34 cellular contexts compared by ENCODE assay signal in the genomic region with DNA sequence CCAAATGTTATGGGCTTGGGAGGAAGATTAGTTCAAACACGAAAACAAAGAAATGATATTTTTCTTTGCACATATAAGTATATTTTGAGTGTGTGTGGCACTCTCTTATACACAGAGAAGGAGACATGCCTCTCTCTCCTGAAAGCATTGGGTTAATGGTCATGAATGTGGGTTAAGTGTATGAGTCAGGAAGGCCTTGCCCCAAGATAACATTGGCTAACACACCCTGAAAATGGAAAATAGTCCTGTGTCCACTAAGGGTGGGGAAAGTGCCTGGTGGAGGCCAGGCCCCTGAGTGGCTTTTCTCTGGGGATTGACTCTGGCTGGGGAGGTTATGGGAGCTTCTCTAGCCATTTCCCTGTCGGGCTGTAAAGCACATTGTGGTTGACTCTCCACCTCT.
"Had no signal": no experiment of that assay in that cellular context is flagged by ENCODE, and none has a peak within 500 bp of the region (broad histone marks: within the 10 kb centered on the region; RNA-seq: fewer than 3 reads in every experiment).

No MANE protein-coding gene starts in this region.

- H3K4me1 Mint-ChIP-seq: activated B cell treated with CpG ODN at 0.5 μM for 24 hours; activated naive CD8-positive, alpha-beta T cell treated with anti-CD3 and anti-CD28 coated beads for 36 hours; activated T-helper 17 cell treated with anti-CD3 and anti-CD28 coated beads, Interleukin-2, amount 50 U/mL, for 72 hours had no signal

- DNase-seq: activated B cell treated with CpG ODN at 0.5 μM for 24 hours; activated CD4-positive, alpha-beta memory T cell treated with anti-CD3 and anti-CD28 coated beads for 36 hours; activated CD4-positive, alpha-beta T cell treated with anti-CD3 and anti-CD28 coated beads for 4 hours; activated CD4-positive, alpha-beta T cell treated with anti-CD3 and anti-CD28 coated beads, Interleukin-2, amount 50 U/mL, for 1 hour; activated CD4-positive, alpha-beta T cell treated with anti-CD3 and anti-CD28 coated beads, Interleukin-2, amount 50 U/mL, for 4 hours; activated CD4-positive, CD25-positive, alpha-beta regulatory T cell treated with anti-CD3 and anti-CD28 coated beads, Interleukin-2, amount 50 U/mL, for 72 hours; activated CD8-positive, alpha-beta memory T cell treated with anti-CD3 and anti-CD28 coated beads, Interleukin-2, amount 50 U/mL, for 4 hours; activated CD8-positive, alpha-beta T cell treated with anti-CD3 and anti-CD28 coated beads for 36 hours; activated effector memory CD4-positive, alpha-beta T cell treated with anti-CD3 and anti-CD28 coated beads, Interleukin-2, amount 50 U/mL, for 16 hours; activated gamma-delta T cell treated with Interleukin-2 at 50 U/mL for 16 hours; activated naive CD4-positive, alpha-beta T cell; activated naive CD4-positive, alpha-beta T cell treated with anti-CD3 and anti-CD28 coated beads for 36 hours; activated naive CD4-positive, alpha-beta T cell treated with anti-CD3 and anti-CD28 coated beads, Interleukin-2, amount 50 U/mL, for 16 hours; activated naive CD8-positive, alpha-beta T cell treated with anti-CD3 and anti-CD28 coated beads for 36 hours; activated T-cell treated with anti-CD3 and anti-CD28 coated beads for 4 hours; activated T-cell treated with anti-CD3 and anti-CD28 coated beads, Interleukin-2, amount 50 U/mL, for 1 hour; activated T-cell treated with anti-CD3 and anti-CD28 coated beads, Interleukin-2, amount 50 U/mL, for 4 hours; activated T-cell treated with anti-CD3 and anti-CD28 coated beads, Interleukin-2, amount 50 U/mL, for 72 hours; adrenal gland; amniotic stem cell; aorta; body of pancreas; brain microvascular endothelial cell; central memory CD4-positive, alpha-beta T cell; T-helper 1 cell; T-helper 2 cell; T-helper 9 cell had no signal

- H3K27ac ChIP-seq: adrenal gland, body of pancreas, brain microvascular endothelial cell, breast epithelium, VCaP had no signal

- ATAC-seq: activated CD8-positive, alpha-beta T cell treated with anti-CD3 and anti-CD28 coated beads for 36 hours; activated naive CD4-positive, alpha-beta T cell treated with anti-CD3 and anti-CD28 coated beads, Interleukin-2, amount 50 U/mL, for 72 hours; activated T-cell treated with anti-CD3 and anti-CD28 coated beads, Interleukin-2, amount 50 U/mL, for 4 hours; activated T-cell treated with anti-CD3 and anti-CD28 coated beads, Interleukin-2, amount 50 U/mL, for 72 hours; activated T-helper 17 cell treated with anti-CD3 and anti-CD28 coated beads, Interleukin-2, amount 50 U/mL, for 72 hours; body of pancreas had no signal

- H3K4me3 Mint-ChIP-seq: activated B cell treated with CpG ODN at 0.5 μM for 24 hours; activated CD4-positive, alpha-beta memory T cell treated with anti-CD3 and anti-CD28 coated beads for 36 hours; activated CD8-positive, alpha-beta T cell treated with anti-CD3 and anti-CD28 coated beads for 36 hours; activated naive CD4-positive, alpha-beta T cell treated with anti-CD3 and anti-CD28 coated beads for 36 hours; activated naive CD8-positive, alpha-beta T cell treated with anti-CD3 and anti-CD28 coated beads for 36 hours; activated T-cell treated with anti-CD3 and anti-CD28 coated beads, Interleukin-2, amount 50 U/mL, for 4 hours; activated T-cell treated with anti-CD3 and anti-CD28 coated beads, Interleukin-2, amount 50 U/mL, for 72 hours; activated T-helper 1 cell treated with anti-CD3 and anti-CD28 coated beads, Interleukin-12 subunit alpha, Interleukin-12 subunit beta, Interleukin-2, Interleukin-4 antibody, amounts not matched to agents 30 ng/mL and 10 ng/mL and 1 ng/mL, durations not matched to agents 14 hours and 24 hours and 36 hours; activated T-helper 17 cell treated with anti-CD3 and anti-CD28 coated beads, Interleukin-2, amount 50 U/mL, for 72 hours; T-helper 1 cell treated with Interleukin-12 subunit alpha and Interleukin-12 subunit beta and Interleukin-4 antibody, amounts not matched to agents 30 μg/mL and 1 μg/mL, for 36 hours; T-helper 2 cell treated with Interferon-gamma antibody and Interleukin-4, amounts not matched to agents 5 μg/mL and 100 μg/mL, for 36 hours had no signal

- H3K36me3 ChIP-seq: adrenal gland, brain microvascular endothelial cell, breast epithelium had no signal

- H3K4me3 ChIP-seq: adrenal gland, body of pancreas, breast epithelium had no signal

- H3K9me3 ChIP-seq: adrenal gland, body of pancreas, breast epithelium had no signal

- H3K36me3 Mint-ChIP-seq: activated CD4-positive, alpha-beta memory T cell treated with anti-CD3 and anti-CD28 coated beads for 36 hours; activated naive CD4-positive, alpha-beta T cell treated with anti-CD3 and anti-CD28 coated beads, Interleukin-2, amount 50 U/mL, for 72 hours; activated naive CD8-positive, alpha-beta T cell treated with anti-CD3 and anti-CD28 coated beads for 36 hours had no signal

- H3K9me3 Mint-ChIP-seq: activated B cell treated with CpG ODN at 0.5 μM for 24 hours; activated CD4-positive, alpha-beta memory T cell treated with anti-CD3 and anti-CD28 coated beads for 36 hours; activated CD8-positive, alpha-beta T cell treated with anti-CD3 and anti-CD28 coated beads for 36 hours; activated naive CD4-positive, alpha-beta T cell treated with anti-CD3 and anti-CD28 coated beads for 36 hours; activated naive CD4-positive, alpha-beta T cell treated with anti-CD3 and anti-CD28 coated beads, Interleukin-2, amount 50 U/mL, for 72 hours; activated naive CD8-positive, alpha-beta T cell treated with anti-CD3 and anti-CD28 coated beads for 36 hours; activated T-cell treated with anti-CD3 and anti-CD28 coated beads, Interleukin-2, amount 50 U/mL, for 4 hours; activated T-cell treated with anti-CD3 and anti-CD28 coated beads, Interleukin-2, amount 50 U/mL, for 72 hours; activated T-helper 1 cell treated with anti-CD3 and anti-CD28 coated beads, Interleukin-12 subunit alpha, Interleukin-12 subunit beta, Interleukin-2, Interleukin-4 antibody, amounts not matched to agents 30 ng/mL and 10 ng/mL and 1 ng/mL, durations not matched to agents 14 hours and 24 hours and 36 hours; activated T-helper 17 cell treated with anti-CD3 and anti-CD28 coated beads, Interleukin-2, amount 50 U/mL, for 72 hours; T-helper 1 cell treated with Interleukin-12 subunit alpha and Interleukin-12 subunit beta and Interleukin-4 antibody, amounts not matched to agents 30 μg/mL and 1 μg/mL, for 36 hours; T-helper 2 cell treated with Interferon-gamma antibody and Interleukin-4, amounts not matched to agents 5 μg/mL and 100 μg/mL, for 36 hours had no signal

- H3K27me3 Mint-ChIP-seq: activated B cell treated with CpG ODN at 0.5 μM for 24 hours; activated CD4-positive, alpha-beta memory T cell treated with anti-CD3 and anti-CD28 coated beads for 36 hours; activated CD8-positive, alpha-beta T cell treated with anti-CD3 and anti-CD28 coated beads for 36 hours; activated naive CD8-positive, alpha-beta T cell treated with anti-CD3 and anti-CD28 coated beads for 36 hours; activated T-helper 17 cell treated with anti-CD3 and anti-CD28 coated beads, Interleukin-2, amount 50 U/mL, for 72 hours had no signal

- H3K27ac Mint-ChIP-seq: activated B cell treated with CpG ODN at 0.5 μM for 24 hours; activated CD4-positive, alpha-beta memory T cell treated with anti-CD3 and anti-CD28 coated beads for 36 hours; activated CD8-positive, alpha-beta T cell treated with anti-CD3 and anti-CD28 coated beads for 36 hours; activated naive CD4-positive, alpha-beta T cell treated with anti-CD3 and anti-CD28 coated beads for 36 hours; activated naive CD4-positive, alpha-beta T cell treated with anti-CD3 and anti-CD28 coated beads, Interleukin-2, amount 50 U/mL, for 72 hours; activated naive CD8-positive, alpha-beta T cell treated with anti-CD3 and anti-CD28 coated beads for 36 hours; activated T-cell treated with anti-CD3 and anti-CD28 coated beads, Interleukin-2, amount 50 U/mL, for 72 hours; activated T-helper 1 cell treated with anti-CD3 and anti-CD28 coated beads, Interleukin-12 subunit alpha, Interleukin-12 subunit beta, Interleukin-2, Interleukin-4 antibody, amounts not matched to agents 30 ng/mL and 10 ng/mL and 1 ng/mL, durations not matched to agents 14 hours and 24 hours and 36 hours; activated T-helper 17 cell treated with anti-CD3 and anti-CD28 coated beads, Interleukin-2, amount 50 U/mL, for 72 hours; T-helper 1 cell treated with Interleukin-12 subunit alpha and Interleukin-12 subunit beta and Interleukin-4 antibody, amounts not matched to agents 30 μg/mL and 1 μg/mL, for 36 hours; T-helper 2 cell treated with Interferon-gamma antibody and Interleukin-4, amounts not matched to agents 5 μg/mL and 100 μg/mL, for 36 hours had no signal

- H3K4me1 ChIP-seq: adrenal gland, breast epithelium had no signal

- H3K27me3 ChIP-seq: adrenal gland, body of pancreas, brain microvascular endothelial cell, breast epithelium had no signal
